24 cellular contexts compared by ENCODE assay signal in the genomic region with DNA sequence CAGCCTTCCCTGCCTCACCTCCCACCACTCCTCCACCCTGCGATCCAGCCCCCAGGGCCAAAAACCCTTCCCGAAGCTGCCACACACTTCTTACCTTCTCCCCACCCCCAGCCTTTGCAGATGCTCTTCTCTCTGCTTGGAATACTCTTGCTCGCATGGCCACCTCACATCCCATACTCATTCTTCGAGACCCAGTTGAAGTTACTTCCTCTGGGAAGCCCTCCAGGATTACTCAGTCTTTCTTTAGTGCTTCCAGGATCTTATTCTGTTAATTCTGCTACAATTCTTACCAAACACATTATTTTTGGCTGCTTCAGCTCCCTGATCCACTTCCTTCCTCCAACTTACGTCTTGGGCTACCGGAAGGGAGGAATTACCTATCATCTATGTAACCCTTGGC. TPM values are rescaled to one million over a fixed set of nuclear protein-coding genes. Genes with fewer than 3 reads are reported as not detected.
DNase-seq lines count a peak whose midpoint lies in the region; ATAC-seq, FAIRE-seq and TF ChIP-seq lines count a peak whose summit lies in the region.
"Had no signal": no experiment of that assay in that cellular context is flagged by ENCODE, and none has a peak within 500 bp of the region (broad histone marks: within the 10 kb centered on the region; RNA-seq: fewer than 3 reads in every experiment).

No MANE protein-coding gene starts in this region.

- CTCF ChIA-PET in A549 (lab: Yijun Ruan, JAX), result interaction anchor here (1.2 to 6.4 kb wide), 10 partner anchors 10 to 186 kb away, joined by 3 to 72 read pairs (median 7); no protein-coding TSS in a partner anchor
- CTCF ChIA-PET in Calu3 (lab: Charles Lee), result interaction anchor here (1.5 kb wide), 1 partner anchor 10 kb away, joined by 4 read pairs; no protein-coding TSS in a partner anchor
- CTCF ChIA-PET in H1 (lab: Charles Lee; ENCODE audit: partially characterized antibody), result interaction anchor here (0.8 to 18.5 kb wide), 10 partner anchors 18 to 177 kb away, joined by 3 to 233 read pairs (median 4); no protein-coding TSS in a partner anchor

- H3K4me1 ChIP-seq in A549 (no peaks in the 10 kb centered on the region), H1 (replicated peaks in 1 of 4; ENCODE audit: control insufficient read depth in 3 of 4, insufficient read depth in 4 of 4, low read length in 3 of 4) (no peaks in the 10 kb centered on the region; a peak in 1 of 7 replicates)
- H3K4me1 ChIP-seq: Caco-2 had no signal

- DNase-seq in A549 (ENCODE audit: low read depth in 1 of 2, low spot score in 1 of 2), result no peak
- no peak for DNase-seq in Calu3
- no peak for DNase-seq in H1 (ENCODE audit: low read depth in 1 of 2, low spot score in 2 of 2)
- DNase-seq in NCI-H2081 (lab: John Stamatoyannopoulos, UW), result no peak
- no peak for DNase-seq in T-helper 2 cell
- no peak for DNase-seq in endothelial cell (ENCODE audit: low spot score)
- DNase-seq: 8988T; AML-193; Caco-2; CD4-positive, alpha-beta T cell; CD8-positive, alpha-beta T cell; DMS 273 treated with DMSO at 0.1 percent for 48 hours; DMS153; DMS79; DND-41; EL; GDM1 had no signal

- H3K79me1 ChIP-seq in H1 (ENCODE audit: low read depth, low read length), result no peaks in the 10 kb centered on the region

- H4K91ac ChIP-seq in H1 (replicated peaks; ENCODE audit: insufficient read length, low read length), result no peak overlapping the region

- H3K27ac ChIP-seq in A549 (no peak overlapping the region), H1 (ENCODE audit: low read depth, low read length) (no peak overlapping the region)
- H3K27ac ChIP-seq: BLaER1 treated with 17β-estradiol and CSF1 and Interleukin-3, amounts not matched to agents 10 nM and 100 nM; C4-2B had no signal

- no peak overlapping the region for H3K4me2 ChIP-seq in A549
- H3K4me2 ChIP-seq in H1 (ENCODE audit: insufficient read depth in 1 of 2, low read depth in 2 of 2, low read length in 2 of 2), result no peak overlapping the region
- H3K4me2 ChIP-seq: BLaER1 treated with 17β-estradiol and CSF1 and Interleukin-3, amounts not matched to agents 10 nM and 100 nM had no signal

- H2BK15ac ChIP-seq in H1 (ENCODE audit: low read length), result no peak overlapping the region

- H3K23ac ChIP-seq in H1 (ENCODE audit: insufficient read length), result no peak overlapping the region

- H4K8ac ChIP-seq in H1 (ENCODE audit: extremely low read depth, insufficient read depth, low read length), result no peak overlapping the region

- TF ChIP-seq RAD21 in A549 (conservative IDR thresholded peaks at IDR 0.05 in 1 of 2, IDR thresholded peaks at IDR 0.05 in 1 of 2) (no peak), H1 (IDR thresholded peaks at IDR 0.05 in 1 of 2, conservative IDR thresholded peaks at IDR 0.05 in 1 of 2; ENCODE audit: low read depth in 2 of 2, low read length in 2 of 2) (no peak)

- H3K4me3 ChIP-seq in A549 (no peak overlapping the region), H1 (ENCODE audit: extremely low read depth in 1 of 4, insufficient read depth in 2 of 4, low read depth in 3 of 4, low read length in 4 of 4) (no peak overlapping the region)
- H3K4me3 ChIP-seq: BLaER1 treated with 17β-estradiol and CSF1 and Interleukin-3, amounts not matched to agents 10 nM and 100 nM; GM12878 had no signal

- H2AFZ ChIP-seq in H1 (ENCODE audit: low read length), result no peak overlapping the region

- no peak overlapping the region for H2BK5ac ChIP-seq in H1 (ENCODE audit: low read depth, low read length)

- H3K56ac ChIP-seq in H1 (replicated peaks; ENCODE audit: insufficient read length, low read depth, low read length), result no peak overlapping the region

- no peak overlapping the region for H2BK12ac ChIP-seq in H1 (ENCODE audit: low read depth, low read length)

- H3K4ac ChIP-seq in H1 (replicated peaks; ENCODE audit: insufficient read length, low read depth, low read length), result no peak overlapping the region

- H3K4me3 Mint-ChIP-seq in Calu3 (ENCODE audit: low read depth, unreplicated experiment), result no peak overlapping the region
- H3K4me3 Mint-ChIP-seq in endothelial cell (ENCODE audit: unreplicated experiment), result no peak overlapping the region
- H3K4me3 Mint-ChIP-seq: B cell; CD4-positive, alpha-beta T cell; CD8-positive, alpha-beta T cell had no signal

- TF ChIP-seq POLR2A in A549 (IDR thresholded peaks at IDR 0.05; ENCODE audit: low read length) (no peak), H1 (IDR thresholded peaks at IDR 0.05; ENCODE audit: control extremely low read depth in 1 of 2, low read depth in 2 of 2, low read length in 2 of 2) (no peak)

- H3K27ac Mint-ChIP-seq in Calu3 (ENCODE audit: unreplicated experiment) (peak overlapping the region; percentile 24), endothelial cell (ENCODE audit: unreplicated experiment) (no peak overlapping the region)
- H3K27ac Mint-ChIP-seq: B cell; CD4-positive, alpha-beta T cell; CD8-positive, alpha-beta T cell had no signal

- H3K36me3 ChIP-seq in H1 (ENCODE audit: control insufficient read depth in 2 of 4, insufficient read depth in 4 of 4, low read length in 3 of 4), result no peaks in the 10 kb centered on the region
- H3K36me3 ChIP-seq: BLaER1 treated with 17β-estradiol and CSF1 and Interleukin-3, amounts not matched to agents 10 nM and 100 nM had no signal

- FAIRE-seq in A549 (lab: Jason Lieb, UNC) (no peak), H1 (lab: Jason Lieb, UNC) (no peak)
- FAIRE-seq: A204.1, GM12878, GM12892, GM18507 had no signal

- no peak overlapping the region for H3K18ac ChIP-seq in H1 (ENCODE audit: extremely low read depth, low read length)

- no peak overlapping the region for H2AK5ac ChIP-seq in H1 (ENCODE audit: low read depth, low read length)

- peaks cover 8 to 33% (median 32%) of the 10 kb centered on the region in 4 experiments for H3K27me3 ChIP-seq in H1 (replicated peaks in 1 of 4; ENCODE audit: control insufficient read depth in 3 of 4, extremely low read depth in 1 of 4, insufficient read depth in 3 of 4, low read length in 3 of 4)

- H3K9me3 Mint-ChIP-seq in Calu3 (ENCODE audit: low read depth, unreplicated experiment), result no peaks in the 10 kb centered on the region
- H3K9me3 Mint-ChIP-seq in endothelial cell (ENCODE audit: unreplicated experiment), result no peaks in the 10 kb centered on the region
- H3K9me3 Mint-ChIP-seq: CD4-positive, alpha-beta T cell; CD8-positive, alpha-beta T cell had no signal

- H3K27me3 Mint-ChIP-seq in Calu3 (ENCODE audit: unreplicated experiment), result peaks cover 96% of the 10 kb centered on the region
- peaks cover 17% of the 10 kb centered on the region for H3K27me3 Mint-ChIP-seq in endothelial cell (ENCODE audit: unreplicated experiment)

- H2BK20ac ChIP-seq in H1 (ENCODE audit: low read length), result 0 out of 2 replicates have a peak overlapping the region, but pooled peaks have one; percentile 43

- WGBS in A549 (ENCODE audit: missing lambda C conversion rate), result 31% methylated on average over 6 of the region's 6 CpGs
- WGBS in H1 (ENCODE audit: extremely low coverage in 1 of 2, insufficient coverage in 1 of 2, insufficient read length in 1 of 2, insufficient replicate concordance in 2 of 2, low coverage in 1 of 2, low lambda C conversion rate in 2 of 2, missing lambda C conversion rate in 1 of 2), 2 experiments, result 84% methylated on average over 6 of the region's 6 CpGs; no CpG with 5 or more reads in 1 of the 2 experiments

- no peaks in the 10 kb centered on the region for H3K9me3 ChIP-seq in A549
- no peaks in the 10 kb centered on the region for H3K9me3 ChIP-seq in H1 (ENCODE audit: insufficient read depth in 2 of 2, low read depth in 1 of 2, low read length in 1 of 2)
- H3K9me3 ChIP-seq: BLaER1 treated with 17β-estradiol and CSF1 and Interleukin-3, amounts not matched to agents 10 nM and 100 nM; Caco-2 had no signal

- no peak overlapping the region for H3K14ac ChIP-seq in H1 (ENCODE audit: insufficient read length)

- peaks cover 2% of the 10 kb centered on the region; the same call in 1 of the 2 replicates for H3K23me2 ChIP-seq in H1 (ENCODE audit: low read depth, low read length)

- TF ChIP-seq CTCF in A549 (IDR thresholded peaks at IDR 0.05) (no peak), Calu3 (IDR thresholded peaks at IDR 0.05; ENCODE audit: unreplicated experiment) (no peak), H1 (IDR thresholded peaks at IDR 0.05; ENCODE audit: control extremely low read depth in 1 of 3, insufficient read depth in 1 of 3, low read depth in 1 of 3, low read length in 3 of 3) (no peak), endothelial cell (IDR thresholded peaks at IDR 0.05; ENCODE audit: unreplicated experiment) (no peak)

- BruUV-seq in Calu3 (replicated peaks; lab: Mats Ljungman, UMichigan), result no TSS peak

- no peak overlapping the region for H2BK120ac ChIP-seq in H1 (replicated peaks; ENCODE audit: low read depth, low read length)

- no peaks in the 10 kb centered on the region for H3K36me3 Mint-ChIP-seq in Calu3 (ENCODE audit: insufficient read depth, unreplicated experiment)
- no peaks in the 10 kb centered on the region for H3K36me3 Mint-ChIP-seq in endothelial cell (ENCODE audit: low read depth, unreplicated experiment)
- H3K36me3 Mint-ChIP-seq: CD8-positive, alpha-beta T cell had no signal

- TF ChIP-seq EP300 in A549 (IDR thresholded peaks at IDR 0.05) (no peak), H1 (IDR thresholded peaks at IDR 0.05; ENCODE audit: borderline replicate concordance in 1 of 2, low read depth in 2 of 2, low read length in 2 of 2) (no peak)

- H3K4me1 Mint-ChIP-seq in Calu3 (ENCODE audit: low read depth, unreplicated experiment) (no peaks in the 10 kb centered on the region), endothelial cell (ENCODE audit: unreplicated experiment) (no peaks in the 10 kb centered on the region)
- H3K4me1 Mint-ChIP-seq: B cell had no signal

- H4K20me1 ChIP-seq in H1 (replicated peaks in 1 of 2; ENCODE audit: control insufficient read depth in 1 of 2, insufficient read depth in 2 of 2, low read length in 2 of 2), result peaks cover 0 to 2% of the 10 kb centered on the region in 2 experiments

- H3K9ac ChIP-seq in H1 (replicated peaks in 1 of 4; ENCODE audit: extremely low read depth in 1 of 4, low read depth in 3 of 4, low read length in 3 of 4), result no peak overlapping the region
- H3K9ac ChIP-seq: BLaER1 treated with 17β-estradiol and CSF1 and Interleukin-3, amounts not matched to agents 10 nM and 100 nM had no signal

- no peaks in the 10 kb centered on the region for H3K79me2 ChIP-seq in H1 (ENCODE audit: control insufficient read depth in 1 of 2, insufficient read depth in 2 of 2, low read length in 2 of 2)

- POLR2A ChIA-PET in A549 (lab: Yijun Ruan, JAX), result no interaction called here
- POLR2A ChIA-PET in H1 (lab: Charles Lee; ENCODE audit: partially characterized antibody), result no interaction called here

- intact Hi-C loops in Calu3 (cut with micrococcal nuclease; ENCODE audit: unreplicated experiment), result no loop called here

- H4K5ac ChIP-seq in H1 (ENCODE audit: insufficient read length, low read depth, low read length), result no peak overlapping the region

- ATAC-seq in A549, result no peak
- ATAC-seq: CD8-positive, alpha-beta T cell; GM12878 had no signal

RNA-seq across cellular contexts. Expression of gene CD40, which starts 54.3 kb away (rescaled TPM):
- polyA plus RNA-seq in A549 (2011; rRNA removed) (5.2 and 7.0 TPM in 2 replicates), A549 (2017; fragmentation: RNase III; extraction: RNeasy Plus Mini Kit Qiagen cat#74134 plus additional on column Dnase treatment) (4.7 to 5.7 TPM (median 4.9 TPM) in 3 replicates), H1 (2011; rRNA removed) (18.8 and 19.6 TPM in 2 replicates)
- 7.4 and 7.7 TPM in 2 replicates for polyA plus RNA-seq in A549 (2012; cell fraction: cytosol; rRNA removed)
- 6.6 and 7.3 TPM in 2 replicates for polyA plus RNA-seq in A549 (2012; cell fraction: nucleus; rRNA removed)
- polyA minus RNA-seq in A549 (2011; rRNA and poly(A)+ RNA removed), result 4.9 and 5.1 TPM in 2 replicates
- total RNA-seq in Calu3 (2022) (13.3 and 13.6 TPM in 2 replicates), endothelial cell (ENCODE audit: unreplicated experiment) (69.4 TPM)
- total RNA-seq in H1 (2021; fragmentation: NEBNext Ultra II Directional; extraction: Animal tissue kit (Norgen Biotek cat#: 25700)), result 12.1 and 14.5 TPM in 2 replicates
- polyA plus RNA-seq in H1 (2011; cell fraction: cytosol; rRNA removed), result 23.9 TPM
- polyA plus RNA-seq in H1 (2011; cell fraction: nucleus; rRNA removed), result 22.4 TPM
- polyA plus RNA-seq in H1 (2012, experiment 1 of 2), result 14.7 to 17.5 TPM (median 16.8 TPM) in 4 replicates
- 11.8 TPM for polyA plus RNA-seq in H1 (2012, experiment 2 of 2)
- polyA plus RNA-seq in H1 (2013, experiment 1 of 2), result 17.8 TPM
- 19.9 TPM for polyA plus RNA-seq in H1 (2013, experiment 2 of 2)
- 14.9 and 15.1 TPM in 2 replicates for polyA minus RNA-seq in H1 (2011; rRNA and poly(A)+ RNA removed)
- polyA minus RNA-seq in H1 (2011; cell fraction: cytosol; rRNA and poly(A)+ RNA removed), result 12.1 TPM
- 8.8 TPM for polyA minus RNA-seq in H1 (2011; cell fraction: nucleus; rRNA and poly(A)+ RNA removed)
- total RNA-seq: Caco-2 had no signal
